Comparison of ENCODE assay signal across 1 cellular context in genomic region chr6:43798688-43799444, GRCh38.
TF ChIP-seq lines count a peak whose summit lies in the region.

No MANE protein-coding gene starts in this region.

TF ChIP-seq in HepG2, 621 proteins besides CTCF, POLR2A, EP300 and RAD21 (continued from another document):
- TF ChIP-seq, protein P1, sequence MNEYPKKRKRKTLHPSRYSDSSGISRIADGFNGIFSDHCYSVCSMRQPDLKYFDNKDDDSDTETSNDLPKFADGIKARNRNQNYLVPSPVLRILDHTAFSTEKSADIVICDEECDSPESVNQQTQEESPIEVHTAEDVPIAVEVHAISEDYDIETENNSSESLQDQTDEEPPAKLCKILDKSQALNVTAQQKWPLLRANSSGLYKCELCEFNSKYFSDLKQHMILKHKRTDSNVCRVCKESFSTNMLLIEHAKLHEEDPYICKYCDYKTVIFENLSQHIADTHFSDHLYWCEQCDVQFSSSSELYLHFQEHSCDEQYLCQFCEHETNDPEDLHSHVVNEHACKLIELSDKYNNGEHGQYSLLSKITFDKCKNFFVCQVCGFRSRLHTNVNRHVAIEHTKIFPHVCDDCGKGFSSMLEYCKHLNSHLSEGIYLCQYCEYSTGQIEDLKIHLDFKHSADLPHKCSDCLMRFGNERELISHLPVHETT (CRISPR knock-in tag; conservative IDR thresholded peaks at IDR 0.05), result 0 out of 2 replicates have a peak, but pooled peaks have one; percentile 54
- peak; percentile 83; the same call in 1 of the 2 replicates for TF ChIP-seq ETV5 (CRISPR knock-in tag; IDR thresholded peaks at IDR 0.05; ENCODE audit: borderline replicate concordance)
- TF ChIP-seq NFKBIZ (CRISPR knock-in tag; IDR thresholded peaks at IDR 0.05), result peak; percentile 74; the same call in 1 of the 2 replicates
- TF ChIP-seq, protein P2, sequence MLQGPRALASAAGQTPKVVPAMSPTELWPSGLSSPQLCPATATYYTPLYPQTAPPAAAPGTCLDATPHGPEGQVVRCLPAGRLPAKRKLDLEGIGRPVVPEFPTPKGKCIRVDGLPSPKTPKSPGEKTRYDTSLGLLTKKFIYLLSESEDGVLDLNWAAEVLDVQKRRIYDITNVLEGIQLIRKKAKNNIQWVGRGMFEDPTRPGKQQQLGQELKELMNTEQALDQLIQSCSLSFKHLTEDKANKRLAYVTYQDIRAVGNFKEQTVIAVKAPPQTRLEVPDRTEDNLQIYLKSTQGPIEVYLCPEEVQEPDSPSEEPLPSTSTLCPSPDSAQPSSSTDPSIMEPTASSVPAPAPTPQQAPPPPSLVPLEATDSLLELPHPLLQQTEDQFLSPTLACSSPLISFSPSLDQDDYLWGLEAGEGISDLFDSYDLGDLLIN (CRISPR knock-in tag; IDR thresholded peaks at IDR 0.05; ENCODE audit: borderline replicate concordance), result no peak
- TF ChIP-seq ELF1 (CRISPR knock-in tag; IDR thresholded peaks at IDR 0.05), result no peak
- TF ChIP-seq NKX3-1 (CRISPR knock-in tag; IDR thresholded peaks at IDR 0.05), result no peak
- no peak for TF ChIP-seq ZFP1 (CRISPR knock-in tag; IDR thresholded peaks at IDR 0.05)
- TF ChIP-seq XRCC5 (optimal IDR thresholded peaks at IDR 0.05; ENCODE audit: low read length), result no peak
- TF ChIP-seq PRDM10 (CRISPR knock-in tag; IDR thresholded peaks at IDR 0.05; ENCODE audit: low read depth), result peak; percentile 43; the same call in 1 of the 2 replicates
- no peak for TF ChIP-seq CCAR2 (optimal IDR thresholded peaks at IDR 0.05; ENCODE audit: low read depth, low read length)
- TF ChIP-seq MTA3 (CRISPR knock-in tag; IDR thresholded peaks at IDR 0.05), result no peak
- 0 out of 2 replicates have a peak, but pooled peaks have one; percentile 55 for TF ChIP-seq MAFG (CRISPR knock-in tag; IDR thresholded peaks at IDR 0.05)
- 0 out of 2 replicates have a peak, but pooled peaks have one; percentile 52 for TF ChIP-seq TSC22D2 (CRISPR knock-in tag; IDR thresholded peaks at IDR 0.05; ENCODE audit: borderline replicate concordance)
- TF ChIP-seq, protein P3, sequence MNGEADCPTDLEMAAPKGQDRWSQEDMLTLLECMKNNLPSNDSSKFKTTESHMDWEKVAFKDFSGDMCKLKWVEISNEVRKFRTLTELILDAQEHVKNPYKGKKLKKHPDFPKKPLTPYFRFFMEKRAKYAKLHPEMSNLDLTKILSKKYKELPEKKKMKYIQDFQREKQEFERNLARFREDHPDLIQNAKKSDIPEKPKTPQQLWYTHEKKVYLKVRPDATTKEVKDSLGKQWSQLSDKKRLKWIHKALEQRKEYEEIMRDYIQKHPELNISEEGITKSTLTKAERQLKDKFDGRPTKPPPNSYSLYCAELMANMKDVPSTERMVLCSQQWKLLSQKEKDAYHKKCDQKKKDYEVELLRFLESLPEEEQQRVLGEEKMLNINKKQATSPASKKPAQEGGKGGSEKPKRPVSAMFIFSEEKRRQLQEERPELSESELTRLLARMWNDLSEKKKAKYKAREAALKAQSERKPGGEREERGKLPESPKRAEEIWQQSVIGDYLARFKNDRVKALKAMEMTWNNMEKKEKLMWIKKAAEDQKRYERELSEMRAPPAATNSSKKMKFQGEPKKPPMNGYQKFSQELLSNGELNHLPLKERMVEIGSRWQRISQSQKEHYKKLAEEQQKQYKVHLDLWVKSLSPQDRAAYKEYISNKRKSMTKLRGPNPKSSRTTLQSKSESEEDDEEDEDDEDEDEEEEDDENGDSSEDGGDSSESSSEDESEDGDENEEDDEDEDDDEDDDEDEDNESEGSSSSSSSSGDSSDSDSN (CRISPR knock-in tag; IDR thresholded peaks at IDR 0.05), result 0 out of 2 replicates have a peak, but pooled peaks have one; percentile 42
- no peak for TF ChIP-seq ZNF17 (CRISPR knock-in tag; IDR thresholded peaks at IDR 0.05)
- TF ChIP-seq ZFP82 (CRISPR knock-in tag; IDR thresholded peaks at IDR 0.05; ENCODE audit: borderline replicate concordance), result peak; percentile 51; the same call in 1 of the 2 replicates
- TF ChIP-seq RFX1 (IDR thresholded peaks at IDR 0.05), result no peak
- TF ChIP-seq LBX2 (CRISPR knock-in tag; IDR thresholded peaks at IDR 0.05; ENCODE audit: borderline replicate concordance), result no peak
- TF ChIP-seq CBX5 (CRISPR knock-in tag; IDR thresholded peaks at IDR 0.05; ENCODE audit: borderline replicate concordance), result peak; percentile 9; the same call in 1 of the 2 replicates
- TF ChIP-seq ZFX (CRISPR knock-in tag; IDR thresholded peaks at IDR 0.05; ENCODE audit: low read depth), result peak; percentile 77
- no peak for TF ChIP-seq RFXANK (CRISPR knock-in tag; IDR thresholded peaks at IDR 0.05)
- TF ChIP-seq ZNF781 (CRISPR knock-in tag; IDR thresholded peaks at IDR 0.05; ENCODE audit: borderline replicate concordance, not compliant biosample characterization), result no peak
- no peak for TF ChIP-seq TBL1XR1 (IDR thresholded peaks at IDR 0.05; ENCODE audit: borderline replicate concordance, low read length, partially characterized antibody)
- TF ChIP-seq NR2C2 (CRISPR knock-in tag; IDR thresholded peaks at IDR 0.05; ENCODE audit: borderline replicate concordance), result no peak
- TF ChIP-seq YEATS4 (CRISPR knock-in tag; IDR thresholded peaks at IDR 0.05; ENCODE audit: borderline replicate concordance), result no peak
- TF ChIP-seq ZNF251 (CRISPR knock-in tag; IDR thresholded peaks at IDR 0.05), result no peak
- 0 out of 2 replicates have a peak, but pooled peaks have one; percentile 85 for TF ChIP-seq ZZZ3 (CRISPR knock-in tag; IDR thresholded peaks at IDR 0.05; ENCODE audit: borderline replicate concordance)
